8 cellular contexts compared by ENCODE assay signal in genomic region chr18:34158881-34159690, GRCh38.
DNase-seq lines count a peak whose midpoint lies in the region; ATAC-seq, FAIRE-seq and TF ChIP-seq lines count a peak whose summit lies in the region.

No MANE protein-coding gene starts in this region.

- SMC1A ChIA-PET in GM12878 (lab: Charles Lee; ENCODE audit: uncharacterized antibody, unreplicated experiment), result interaction anchor here (0.8 to 6.2 kb wide), 18 partner anchors 10 to 319 kb away, joined by 3 to 44 read pairs (median 4); partner anchors contain the start of gene NOL4

- H3K27me3 ChIP-seq in GM06990 (replicated peaks; ENCODE audit: control insufficient read depth, insufficient read depth, low read length), result no peaks in the 10 kb centered on the region
- no peaks in the 10 kb centered on the region for H3K27me3 ChIP-seq in GM12878 (replicated peaks in 1 of 2; ENCODE audit: control insufficient read depth in 2 of 2, insufficient read depth in 2 of 2, low read length in 1 of 2)
- H3K27me3 ChIP-seq in iPS-20b (ENCODE audit: insufficient read depth, low read length), result peaks cover 52% of the 10 kb centered on the region

- H3K4me3 ChIP-seq in GM06990 (replicated peaks; ENCODE audit: low read depth, low read length) (no peak overlapping the region), GM12878 (no peak overlapping the region), iPS-20b (ENCODE audit: low read length) (peak overlapping the region; percentile 75)

- no peaks in the 10 kb centered on the region for H4K20me1 ChIP-seq in GM12878 (ENCODE audit: control insufficient read depth, insufficient read depth)

- H3K4me2 ChIP-seq in GM12878 (ENCODE audit: control insufficient read depth, insufficient read depth), result no peak overlapping the region

- intact Hi-C loops in GM12878 (cut with micrococcal nuclease; ENCODE audit: unreplicated experiment), result loop anchor here (2.0 kb wide), 1 partner anchor 66 kb away; the partner anchor contains the start of gene NOL4

- peak; percentile 81 for DNase-seq in GM06990 (ENCODE audit: extremely low read depth, insufficient read length)
- DNase-seq in NCI-H1694 (lab: John Stamatoyannopoulos, UW), result peak; percentile 30
- DNase-seq in GM12878 (ENCODE audit: low read depth, low spot score), result no peak
- DNase-seq in smooth muscle cell of the brain vasculature (ENCODE audit: low read depth, low spot score), result peak; percentile 3
- DNase-seq in activated T-cell treated with anti-CD3 and anti-CD28 coated beads for 4 hours, result no peak

- BruUV-seq in GM12878 (replicated peaks; lab: Mats Ljungman, UMichigan), result no TSS peak

- FAIRE-seq in GM12878 (lab: Jason Lieb, UNC), result no peak

- CTCF ChIA-PET in GM12878 (lab: Yijun Ruan, JAX), result interaction anchor here (0.8 to 6.6 kb wide), 10 partner anchors 8 to 319 kb away, joined by 3 to 60 read pairs (median 5); partner anchors contain the start of gene NOL4

- no peak overlapping the region for H2AFZ ChIP-seq in GM12878 (ENCODE audit: control insufficient read depth, low read depth, low read length)

- H3K9ac ChIP-seq in GM12878 (ENCODE audit: control insufficient read depth, insufficient read depth, low read length) (no peak overlapping the region), iPS-20b (ENCODE audit: low read depth, low read length) (peak overlapping the region; percentile 51; the same call in 1 of the 2 replicates)

- no peaks in the 10 kb centered on the region for H3K79me2 ChIP-seq in GM12878 (ENCODE audit: control insufficient read depth, insufficient read depth, low read length)

- in situ Hi-C loops in GM12878 (cut with MboI), result no loop called here

- POLR2A ChIA-PET in GM12878 (lab: Charles Lee), result interaction anchor here (1.6 to 2.0 kb wide), 2 partner anchors 39 to 41 kb away, joined by 4 read pairs; no protein-coding TSS in a partner anchor

- no peak for TF ChIP-seq CTCF in GM06990 (IDR thresholded peaks at IDR 0.05; ENCODE audit: insufficient read depth, low read length, poor library complexity, severe bottlenecking)
- peak in 2 of 3 experiments; percentile 28 to 51; a peak in 1 of 6 replicates for TF ChIP-seq CTCF in GM12878 (IDR thresholded peaks at IDR 0.05 in 2 of 3, conservative IDR thresholded peaks at IDR 0.05 in 1 of 3; ENCODE audit: control insufficient read depth in 2 of 3, extremely low read depth in 1 of 3, insufficient read depth in 1 of 3, low read depth in 3 of 3, low read length in 3 of 3)

- no peak for TF ChIP-seq EP300 in GM12878 (IDR thresholded peaks at IDR 0.05; ENCODE audit: borderline replicate concordance in 1 of 2, control insufficient read depth in 1 of 2, low read depth in 2 of 2, low read length in 2 of 2)

- H3K36me3 ChIP-seq in GM06990 (ENCODE audit: control insufficient read depth, insufficient read depth, low read length), result no peaks in the 10 kb centered on the region
- no peaks in the 10 kb centered on the region for H3K36me3 ChIP-seq in GM12878 (ENCODE audit: control insufficient read depth in 2 of 2, insufficient read depth in 2 of 2, low read length in 1 of 2)
- H3K36me3 ChIP-seq in iPS-20b (ENCODE audit: insufficient read depth, low read depth, low read length), result no peaks in the 10 kb centered on the region

- TF ChIP-seq RAD21 in GM12878 (IDR thresholded peaks at IDR 0.05; ENCODE audit: insufficient read depth, low read depth, low read length), result peak; percentile 33; the same call in 1 of the 2 replicates

- RAD21 ChIA-PET in GM12878 (lab: Charles Lee; ENCODE audit: unreplicated experiment), result interaction anchor here (1.0 to 4.8 kb wide), 6 partner anchors 36 to 166 kb away, joined by 3 to 30 read pairs (median 4); no protein-coding TSS in a partner anchor

- H3K9me3 ChIP-seq in GM12878 (replicated peaks; ENCODE audit: control insufficient read depth, insufficient read depth, low read length) (no peaks in the 10 kb centered on the region), iPS-20b (ENCODE audit: insufficient read depth, low read depth, low read length) (no peaks in the 10 kb centered on the region)

- 53% methylated on average over 50 of the region's 54 CpGs for WGBS in GM12878 (ENCODE audit: insufficient coverage, insufficient replicate concordance, low lambda C conversion rate, missing lambda C conversion rate)

- ATAC-seq in GM12878 (peak; percentile 83), HG03442 (IDR thresholded peaks at IDR 0.05; ENCODE audit: unreplicated experiment) (no peak), HG03139 (IDR thresholded peaks at IDR 0.05; ENCODE audit: unreplicated experiment) (no peak)

- H3K4me1 ChIP-seq in GM12878 (ENCODE audit: control insufficient read depth, insufficient read depth, low read length) (no peaks in the 10 kb centered on the region), iPS-20b (ENCODE audit: insufficient read depth, low read length) (no peaks in the 10 kb centered on the region; the same call in 1 of the 2 replicates)

- H3K27ac ChIP-seq in GM12878 (ENCODE audit: control insufficient read depth, insufficient read depth) (no peak overlapping the region), iPS-20b (ENCODE audit: low read length) (no peak overlapping the region)

- no peak for TF ChIP-seq POLR2A in GM12878 (IDR thresholded peaks at IDR 0.05; ENCODE audit: low read depth, low read length)

TF ChIP-seq in GM12878, 131 proteins besides CTCF, POLR2A, EP300 and RAD21 (continues in another document):
- TF ChIP-seq JUNB (IDR thresholded peaks at IDR 0.05) (no peak), LARP7 (IDR thresholded peaks at IDR 0.05) (no peak), POLR2AphosphoS5 (IDR thresholded peaks at IDR 0.05; ENCODE audit: low read length) (no peak), CEBPZ (IDR thresholded peaks at IDR 0.05; ENCODE audit: low read depth, low read length) (no peak), MTA2 (IDR thresholded peaks at IDR 0.05; ENCODE audit: low read depth) (no peak), DPF2 (IDR thresholded peaks at IDR 0.05) (0 out of 2 replicates have a peak, but pooled peaks have one; percentile 42), NR2F1 (conservative IDR thresholded peaks at IDR 0.05) (0 out of 2 replicates have a peak, but pooled peaks have one; percentile 10), EGR1 (IDR thresholded peaks at IDR 0.05; ENCODE audit: borderline replicate concordance in 1 of 2, low read depth in 2 of 2, low read length in 2 of 2) (no peak), IRF5 (IDR thresholded peaks at IDR 0.05; ENCODE audit: borderline replicate concordance) (no peak), GATAD2B (conservative IDR thresholded peaks at IDR 0.05; ENCODE audit: low read depth) (peak; percentile 48; the same call in 1 of the 2 replicates), SMC3 (IDR thresholded peaks at IDR 0.05; ENCODE audit: borderline replicate concordance, low read length) (peak; percentile 5; the same call in 1 of the 2 replicates), SPI1 (IDR thresholded peaks at IDR 0.05; ENCODE audit: borderline replicate concordance, insufficient read depth, low read depth, low read length) (peak; percentile 46; the same call in 1 of the 2 replicates), MEF2B (IDR thresholded peaks at IDR 0.05; ENCODE audit: partially characterized antibody, poor library complexity, severe bottlenecking) (peak; percentile 16), USF2 (IDR thresholded peaks at IDR 0.05; ENCODE audit: borderline replicate concordance, low read depth, low read length) (no peak), BMI1 (IDR thresholded peaks at IDR 0.05; ENCODE audit: borderline replicate concordance) (peak; percentile 70), CBFB (IDR thresholded peaks at IDR 0.05; ENCODE audit: low read depth) (no peak)

Comparison
In these comparisons a context has a peak if more than half of its experiments do, and no peak if none do; other contexts are left out.
1. DNase-seq: peak in GM06990 (single experiment), NCI-H1694 (single experiment) and smooth muscle cell of the brain vasculature (single experiment); none in GM12878 (single experiment) and activated T-cell treated with anti-CD3 and anti-CD28 coated beads for 4 hours (single experiment).